In genomic region chr15:39403674-39404117, GRCh38 we compare ENCODE assay signal across 1 cellular context.
A peak's percentile ranks its signal among the peaks of the same experiment; 100 is the strongest.
TF ChIP-seq lines count a peak whose summit lies in the region.

No MANE protein-coding gene starts in this region.

TF ChIP-seq in HEK293, 187 proteins besides CTCF, POLR2A, EP300 and RAD21 (continued from another document):
- TF ChIP-seq ZSCAN5A (tag by site-specific recombination; IDR thresholded peaks at IDR 0.05), result no peak
- TF ChIP-seq ZNF112 (tag by site-specific recombination; IDR thresholded peaks at IDR 0.05), result no peak
- TF ChIP-seq ZNF518A (tag by site-specific recombination; conservative IDR thresholded peaks at IDR 0.05; ENCODE audit: low read depth), result 0 out of 2 replicates have a peak, but pooled peaks have one; percentile 20
- TF ChIP-seq ZNF214 (tag by site-specific recombination; IDR thresholded peaks at IDR 0.05; ENCODE audit: borderline replicate concordance), result no peak
- TF ChIP-seq ZNF521 (tag by site-specific recombination; IDR thresholded peaks at IDR 0.05), result no peak
- peak; percentile 67; the same call in 1 of the 2 replicates for TF ChIP-seq ZNF610 (tag by site-specific recombination; IDR thresholded peaks at IDR 0.05; ENCODE audit: borderline replicate concordance)
- peak; percentile 81; the same call in 1 of the 2 replicates for TF ChIP-seq ZNF580 (tag by site-specific recombination; IDR thresholded peaks at IDR 0.05)
- no peak for TF ChIP-seq ZNF157 (tag by site-specific recombination; IDR thresholded peaks at IDR 0.05)
- TF ChIP-seq KLF9 (tag by site-specific recombination; IDR thresholded peaks at IDR 0.05; ENCODE audit: low read depth), result no peak
- TF ChIP-seq ZNF26 (tag by site-specific recombination; IDR thresholded peaks at IDR 0.05), result no peak
- no peak for TF ChIP-seq ZNF114 (tag by site-specific recombination; IDR thresholded peaks at IDR 0.05)
- peak; percentile 83; the same call in 1 of the 2 replicates for TF ChIP-seq ZNF24 (tag by site-specific recombination; IDR thresholded peaks at IDR 0.05)
- no peak for TF ChIP-seq ZSCAN23 (tag by site-specific recombination; IDR thresholded peaks at IDR 0.05)
- no peak for TF ChIP-seq REPIN1 (tag by site-specific recombination; IDR thresholded peaks at IDR 0.05; ENCODE audit: low read depth)
- TF ChIP-seq ZNF391 (tag by site-specific recombination; IDR thresholded peaks at IDR 0.05; ENCODE audit: borderline replicate concordance, low read depth), result no peak
- no peak for TF ChIP-seq ZNF645 (tag by site-specific recombination; IDR thresholded peaks at IDR 0.05)
- no peak for TF ChIP-seq ZNF530 (tag by site-specific recombination; IDR thresholded peaks at IDR 0.05; ENCODE audit: low read depth)
- TF ChIP-seq ZNF777 (tag by site-specific recombination; IDR thresholded peaks at IDR 0.05; ENCODE audit: borderline replicate concordance), result no peak
- no peak for TF ChIP-seq ZNF48 (tag by site-specific recombination; IDR thresholded peaks at IDR 0.05)
- 0 out of 2 replicates have a peak, but pooled peaks have one; percentile 51 for TF ChIP-seq KLF8 (tag by site-specific recombination; IDR thresholded peaks at IDR 0.05)
- no peak for TF ChIP-seq ZNF561 (tag by site-specific recombination; IDR thresholded peaks at IDR 0.05; ENCODE audit: borderline replicate concordance)
- no peak for TF ChIP-seq ZNF132 (tag by site-specific recombination; IDR thresholded peaks at IDR 0.05; ENCODE audit: borderline replicate concordance)
- TF ChIP-seq ZFP37 (tag by site-specific recombination; IDR thresholded peaks at IDR 0.05), result no peak
- no peak for TF ChIP-seq ZNF76 (tag by site-specific recombination; IDR thresholded peaks at IDR 0.05; ENCODE audit: borderline replicate concordance, low read depth)
- no peak for TF ChIP-seq KLF17 (tag by site-specific recombination; IDR thresholded peaks at IDR 0.05)
- peak; percentile 82 for TF ChIP-seq BCL11A (tag by site-specific recombination; IDR thresholded peaks at IDR 0.05; ENCODE audit: low read depth)
- TF ChIP-seq ZNF280C (tag by site-specific recombination; IDR thresholded peaks at IDR 0.05), result no peak
- peak; percentile 71; the same call in 1 of the 2 replicates for TF ChIP-seq ZNF629 (tag by site-specific recombination; IDR thresholded peaks at IDR 0.05)
- TF ChIP-seq GLI2 (tag by site-specific recombination; IDR thresholded peaks at IDR 0.05; ENCODE audit: borderline replicate concordance, low read depth), result no peak; the same call in 1 of the 2 replicates
- no peak for TF ChIP-seq KLF16 (tag by site-specific recombination; IDR thresholded peaks at IDR 0.05)
- peak; percentile 32; the same call in 1 of the 2 replicates for TF ChIP-seq ZNF18 (tag by site-specific recombination; IDR thresholded peaks at IDR 0.05)
- no peak for TF ChIP-seq ZNF174 (tag by site-specific recombination; IDR thresholded peaks at IDR 0.05)
- TF ChIP-seq ZNF175 (tag by site-specific recombination; IDR thresholded peaks at IDR 0.05), result no peak
